ENCODE assay signal across 25 cellular contexts in the genomic region with DNA sequence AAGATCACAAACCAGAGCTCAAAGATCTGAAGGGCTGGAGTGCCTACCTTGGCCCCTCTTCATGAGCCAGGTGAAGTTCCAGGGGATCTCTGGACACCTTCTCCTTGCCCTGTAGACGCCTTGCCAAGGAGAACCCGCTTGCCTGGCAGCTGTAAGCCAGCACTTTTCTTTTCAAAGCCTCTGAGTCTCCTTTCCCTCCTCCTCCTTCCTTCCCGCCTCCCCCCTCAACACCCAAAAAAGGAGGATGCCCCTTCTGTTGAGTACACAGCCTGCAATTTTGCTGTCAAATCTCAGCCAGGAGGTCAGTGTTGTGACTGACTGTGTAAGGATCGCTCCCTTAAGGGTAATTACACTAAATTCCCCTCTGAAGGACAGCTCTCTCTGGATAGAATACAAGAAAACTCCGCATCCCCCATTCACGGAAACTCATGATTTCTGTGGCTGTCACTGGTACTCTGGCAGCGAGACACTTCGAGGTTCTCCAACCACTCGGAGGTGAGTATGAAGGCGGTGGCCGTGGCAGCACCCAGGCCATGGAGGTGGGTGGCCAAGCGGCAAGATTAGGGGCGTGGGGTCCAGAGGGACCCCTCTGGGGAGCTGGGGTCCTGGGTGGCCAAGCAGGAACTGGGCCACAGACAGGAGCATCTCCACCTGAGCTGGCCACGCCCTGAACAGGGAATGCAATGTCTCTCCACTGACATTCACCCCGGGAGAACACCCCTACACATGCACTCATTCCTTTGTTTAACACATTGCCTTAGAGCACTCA. TPM values are rescaled to one million over a fixed set of nuclear protein-coding genes. Genes with fewer than 3 reads are reported as not detected.
DNase-seq lines count a peak whose midpoint lies in the region; ATAC-seq and TF ChIP-seq lines count a peak whose summit lies in the region.
"Had no signal": no experiment of that assay in that cellular context is flagged by ENCODE, and none has a peak within 500 bp of the region (broad histone marks: within the 10 kb centered on the region; RNA-seq: fewer than 3 reads in every experiment).

No MANE protein-coding gene starts in this region.

- peaks cover 24% of the 10 kb centered on the region for H3K36me3 Mint-ChIP-seq in Caco-2 (ENCODE audit: insufficient read depth, unreplicated experiment)
- no peaks in the 10 kb centered on the region for H3K36me3 Mint-ChIP-seq in nephron (ENCODE audit: low read depth)
- no peaks in the 10 kb centered on the region for H3K36me3 Mint-ChIP-seq in CD14-positive monocyte
- H3K36me3 Mint-ChIP-seq: CD4-positive, alpha-beta memory T cell had no signal

- H3K36me3 ChIP-seq in Caco-2 (ENCODE audit: control insufficient read depth, insufficient read depth, low read length) (no peaks in the 10 kb centered on the region; the same call in 1 of the 2 replicates), stomach (no peaks in the 10 kb centered on the region)
- H3K36me3 ChIP-seq: BLaER1 treated with 17β-estradiol and CSF1 and Interleukin-3, amounts not matched to agents 10 nM and 100 nM; SJCRH30 had no signal

- H3K9me3 Mint-ChIP-seq in Caco-2 (ENCODE audit: unreplicated experiment) (no peaks in the 10 kb centered on the region), nephron (no peaks in the 10 kb centered on the region), CD14-positive monocyte (peaks cover 0 to 2% (median 0%) of the 10 kb centered on the region in 7 donors)
- H3K9me3 Mint-ChIP-seq: CD4-positive, alpha-beta memory T cell had no signal

- ATAC-seq in GM18505 (IDR thresholded peaks at IDR 0.05; ENCODE audit: unreplicated experiment) (no peak), GM18870 (IDR thresholded peaks at IDR 0.05; ENCODE audit: unreplicated experiment) (no peak)
- ATAC-seq: GM12878, PC-3, SK-N-SH treated with all-trans-retinoic acid at 6 μM for 48 hours had no signal

- no peak overlapping the region for H3K4me3 ChIP-seq in Caco-2 (ENCODE audit: low read depth, low read length)
- H3K4me3 ChIP-seq in stomach: no peak overlapping the region
- H3K4me3 ChIP-seq: BLaER1 treated with 17β-estradiol and CSF1 and Interleukin-3, amounts not matched to agents 10 nM and 100 nM; GM12878; SJCRH30 had no signal

- WGBS in stomach, 5 donors: 57 to 74% (median 66%) methylated on average over 13 to 15 of the region's 15 CpGs

- H3K9me3 ChIP-seq in Caco-2 (no peaks in the 10 kb centered on the region), stomach (no peaks in the 10 kb centered on the region)
- H3K9me3 ChIP-seq: BLaER1 treated with 17β-estradiol and CSF1 and Interleukin-3, amounts not matched to agents 10 nM and 100 nM; SJCRH30 had no signal

- H3K27me3 ChIP-seq in Caco-2 (replicated peaks; ENCODE audit: control insufficient read depth, insufficient read depth, low read length): no peaks in the 10 kb centered on the region
- H3K27me3 ChIP-seq in stomach: peaks cover 0 to 16% (median 0%) of the 10 kb centered on the region in 3 donors
- H3K27me3 ChIP-seq: SJCRH30 had no signal

- TF ChIP-seq CTCF in Caco-2 (IDR thresholded peaks at IDR 0.05; ENCODE audit: insufficient read depth in 1 of 2, low read depth in 1 of 2, low read length in 1 of 2, severe bottlenecking in 1 of 2, unreplicated experiment in 1 of 2) (no peak), nephron (IDR thresholded peaks at IDR 0.05; ENCODE audit: unreplicated experiment in 3 of 3) (no peak), stomach (IDR thresholded peaks at IDR 0.05) (no peak), CD14-positive monocyte (IDR thresholded peaks at IDR 0.05) (no peak)

- no peak for TF ChIP-seq EP300 in stomach (IDR thresholded peaks at IDR 0.05)

- peaks cover 75% of the 10 kb centered on the region for H3K4me1 Mint-ChIP-seq in Caco-2 (ENCODE audit: low read depth, unreplicated experiment)
- peaks cover 29% of the 10 kb centered on the region for H3K4me1 Mint-ChIP-seq in nephron
- H3K4me1 Mint-ChIP-seq in CD14-positive monocyte: no peaks in the 10 kb centered on the region
- H3K4me1 Mint-ChIP-seq: CD4-positive, alpha-beta memory T cell had no signal

- H3K4me3 Mint-ChIP-seq in Caco-2 (ENCODE audit: unreplicated experiment): no peak overlapping the region
- no peak overlapping the region for H3K4me3 Mint-ChIP-seq in nephron
- peak overlapping the region in 1 of 2 donors; percentile 16 for H3K4me3 Mint-ChIP-seq in CD14-positive monocyte
- H3K4me3 Mint-ChIP-seq: CD4-positive, alpha-beta memory T cell had no signal

- POLR2A ChIA-PET in Caco-2 (lab: Charles Lee): no interaction called here

- CTCF ChIA-PET in Caco-2 (lab: Charles Lee): no interaction called here

- H3K27me3 Mint-ChIP-seq in Caco-2 (ENCODE audit: insufficient read depth, unreplicated experiment) (no peaks in the 10 kb centered on the region), nephron (ENCODE audit: low read depth) (peaks cover 65% of the 10 kb centered on the region), CD14-positive monocyte (ENCODE audit: low read depth in 3 of 3) (peaks cover 25 to 40% (median 26%) of the 10 kb centered on the region in 3 donors)

- no TSS peak for BruUV-seq in Caco-2 (replicated peaks; lab: Mats Ljungman, UMichigan)

- peak overlapping the region in 4 of 5 donors; percentile 20 to 44 (median 37) for H3K27ac ChIP-seq in stomach
- H3K27ac ChIP-seq: BLaER1 treated with 17β-estradiol and CSF1 and Interleukin-3, amounts not matched to agents 10 nM and 100 nM; HL-60; SJCRH30 had no signal

- H3K27ac Mint-ChIP-seq in Caco-2 (ENCODE audit: unreplicated experiment): peak overlapping the region; percentile 95
- peak overlapping the region in 2 of 3 experiments; percentile 13 to 34 for H3K27ac Mint-ChIP-seq in nephron
- H3K27ac Mint-ChIP-seq in CD14-positive monocyte: no peak overlapping the region
- H3K27ac Mint-ChIP-seq: CD4-positive, alpha-beta memory T cell had no signal

- DNase-seq in Caco-2: no peak
- peak; percentile 86 for DNase-seq in NCI-H2227 treated with DMSO at 0.1 percent for 48 hours (lab: John Stamatoyannopoulos, UW)
- DNase-seq in stomach: no peak
- DNase-seq in CD14-positive monocyte (ENCODE audit: low spot score): no peak
- DNase-seq: CD4-positive, alpha-beta memory T cell; DMS 273 treated with DMSO at 0.1 percent for 48 hours; DMS79; EL; GDM1; NCI-H1048; NCI-H187; NCI-H2081 treated with DMSO at 0.1 percent for 48 hours; NCI-H2171; NCI-H524 treated with DMSO at 0.1 percent for 48 hours; NCI-H82; NK-92 treated with Interleukin-12 subunit alpha and Interleukin-12 subunit beta, amount 100 ng/mL, for 24 hours; PC-3; SJCRH30 had no signal

- intact Hi-C loops in Caco-2 (cut with micrococcal nuclease; ENCODE audit: unreplicated experiment) (no loop called here), stomach (cut with DNase I; ENCODE audit: low total_unique reads) (no loop called here), CD14-positive monocyte (cut with micrococcal nuclease) (no loop called here)

- TF ChIP-seq POLR2A in stomach (IDR thresholded peaks at IDR 0.05) (no peak), GM18505 (IDR thresholded peaks at IDR 0.05; ENCODE audit: borderline replicate concordance, extremely low read depth, insufficient read depth, insufficient read length) (no peak)

- peaks cover 70% of the 10 kb centered on the region for H3K4me1 ChIP-seq in Caco-2
- peaks cover 27 to 66% (median 49%) of the 10 kb centered on the region in 4 donors for H3K4me1 ChIP-seq in stomach

RNA-seq across cellular contexts. Expression of a gene that starts 23.2 kb away (rescaled TPM):
- total RNA-seq in Caco-2 (2022): 108 and 117 TPM in 2 replicates
- 10 to 100 TPM in 4 of 5 donors, 1 to 10 TPM in 1; 7.9 to 70.4 (median 40.3) TPM for total RNA-seq in stomach
- polyA plus RNA-seq in stomach: 10 to 100 TPM; 14.3 to 33.7 (median 27.6) TPM
- polyA plus RNA-seq in CD14-positive monocyte: under 1 TPM; 0.62 to 0.65 TPM

Comparison
In these comparisons a context has a peak if more than half of its experiments do, and no peak if none do; other contexts are left out.
1. H3K27ac Mint-ChIP-seq: peak in Caco-2 (single experiment) and nephron (2 of 3); none in CD14-positive monocyte (0 of 7).